In the genomic region with DNA sequence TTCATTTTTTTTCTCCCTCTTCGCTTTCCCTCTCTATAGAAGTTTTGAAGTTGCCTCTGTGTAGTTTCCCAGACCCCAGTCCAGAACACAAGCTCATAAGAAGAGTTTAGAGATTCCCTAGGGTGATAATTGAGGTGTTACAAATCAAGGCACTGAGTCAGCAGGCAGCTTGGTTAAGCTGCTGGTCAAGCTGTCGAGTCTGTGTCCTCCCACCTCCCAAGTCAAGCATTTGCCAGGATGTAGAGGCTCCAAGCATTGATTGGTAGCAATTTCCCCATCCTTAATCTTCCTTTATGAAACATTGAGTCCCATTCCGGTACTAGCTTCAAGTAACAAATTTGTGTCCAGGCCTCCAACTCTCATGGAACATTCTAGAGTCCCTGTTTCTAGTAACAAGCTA, we compare ENCODE assay signal across 28 cellular contexts. TPM values are rescaled to one million over a fixed set of nuclear protein-coding genes. Genes with fewer than 3 reads are reported as not detected.
"Had no signal": no experiment of that assay in that cellular context is flagged by ENCODE, and none has a peak within 500 bp of the region (broad histone marks: within the 10 kb centered on the region; RNA-seq: fewer than 3 reads in every experiment).

No MANE protein-coding gene starts in this region.

- H3K27me3 ChIP-seq: adrenal gland, breast epithelium had no signal

- H3K4me3 ChIP-seq: adrenal gland, breast epithelium, SK-N-MC had no signal

- H3K27ac ChIP-seq: adrenal gland, breast epithelium, SK-N-MC, WERI-Rb-1 had no signal

- ATAC-seq: activated CD4-positive, alpha-beta T cell treated with anti-CD3 and anti-CD28 coated beads for 36 hours; activated T-cell treated with anti-CD3 and anti-CD28 coated beads, Interleukin-2, amount 50 U/mL, for 72 hours; Panc1; Right ventricle myocardium inferior; T-cell had no signal

- DNase-seq: activated CD4-positive, alpha-beta memory T cell treated with anti-CD3 and anti-CD28 coated beads, Interleukin-2, amount 10 ng/mL, durations not matched to agents 7 days and 5 days; activated CD4-positive, alpha-beta T cell treated with anti-CD3 and anti-CD28 coated beads for 36 hours; activated CD4-positive, alpha-beta T cell treated with anti-CD3 and anti-CD28 coated beads, Interleukin-2, amount 50 U/mL, for 1 hour; activated gamma-delta T cell treated with Interleukin-2 at 50 U/mL for 16 hours; activated naive CD4-positive, alpha-beta T cell treated with anti-CD3 and anti-CD28 coated beads, Interleukin-2, amount 50 U/mL, for 16 hours; activated naive CD8-positive, alpha-beta T cell treated with anti-CD3 and anti-CD28 coated beads, Interleukin-2, amount 10 ng/mL, durations not matched to agents 7 days and 5 days; activated T-cell treated with anti-CD3 and anti-CD28 coated beads, Interleukin-2, amount 50 U/mL, for 72 hours; adrenal gland; aorta; caudate nucleus; Karpas-422; NCI-H1105 treated with DMSO at 0.1 percent for 48 hours; NCI-H146; NCI-H187 treated with DMSO at 0.1 percent for 48 hours; NCI-H2081 treated with DMSO at 0.1 percent for 48 hours; NCI-H2171; NCI-H2227 treated with DMSO at 0.1 percent for 48 hours; NCI-H69; NK-92 treated with Interleukin-12 subunit alpha and Interleukin-12 subunit beta, amount 100 ng/mL, for 24 hours; RPMI8226; T-cell; WERI-Rb-1 had no signal

- H3K36me3 ChIP-seq: adrenal gland, breast epithelium, WERI-Rb-1 had no signal

- H3K4me1 ChIP-seq: adrenal gland, breast epithelium had no signal

- H3K9me3 ChIP-seq: adrenal gland, breast epithelium had no signal

RNA-seq across cellular contexts. Expression of gene SLC1A1, which starts 47.5 kb away (rescaled TPM):
- total RNA-seq: activated T-helper 2 cell treated with anti-CD3 and anti-CD28 coated beads, Interferon-gamma antibody, Interleukin-2, Interleukin-4, amounts not matched to agents 10 μg/mL and 5 μg/mL and 100 μg/mL, durations not matched to agents 14 hours and 24 hours and 36 hours; T-helper 2 cell treated with Interferon-gamma antibody and Interleukin-4, amounts not matched to agents 100 ng/mL and 5 ng/mL, for 36 hours had no signal
